2 cellular contexts compared by ENCODE assay signal in the genomic region with DNA sequence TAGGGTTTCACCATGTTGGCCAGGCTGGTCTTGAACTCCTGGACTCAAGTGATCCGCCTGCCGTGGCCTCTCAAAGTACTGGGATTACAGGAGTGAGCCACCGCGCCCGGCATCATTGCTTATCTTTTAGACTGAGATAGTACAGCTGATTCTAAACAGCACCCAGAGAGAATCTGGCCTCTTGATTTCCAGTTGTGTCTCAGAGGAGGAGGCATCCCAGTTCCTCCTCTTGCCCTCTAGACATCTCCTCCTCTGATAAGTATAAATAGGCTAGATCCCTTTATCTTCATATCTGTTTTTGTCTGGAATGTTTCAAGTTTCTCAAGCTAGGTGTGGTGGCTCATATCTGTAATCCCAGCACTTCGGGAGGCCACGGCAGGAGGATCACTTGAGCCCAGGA.
TF ChIP-seq lines count a peak whose summit lies in the region.

No MANE protein-coding gene starts in this region.

TF ChIP-seq in SK-N-SH, 30 proteins besides CTCF, POLR2A, EP300 and RAD21 (continued from another document):
- TF ChIP-seq, protein P1, sequence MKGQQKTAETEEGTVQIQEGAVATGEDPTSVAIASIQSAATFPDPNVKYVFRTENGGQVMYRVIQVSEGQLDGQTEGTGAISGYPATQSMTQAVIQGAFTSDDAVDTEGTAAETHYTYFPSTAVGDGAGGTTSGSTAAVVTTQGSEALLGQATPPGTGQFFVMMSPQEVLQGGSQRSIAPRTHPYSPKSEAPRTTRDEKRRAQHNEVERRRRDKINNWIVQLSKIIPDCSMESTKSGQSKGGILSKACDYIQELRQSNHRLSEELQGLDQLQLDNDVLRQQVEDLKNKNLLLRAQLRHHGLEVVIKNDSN (IDR thresholded peaks at IDR 0.05; ENCODE audit: borderline replicate concordance, low read depth) = no peak
- TF ChIP-seq ZBTB33 (IDR thresholded peaks at IDR 0.05; ENCODE audit: borderline replicate concordance, low read depth) = no peak
- no peak for TF ChIP-seq RFX5 (IDR thresholded peaks at IDR 0.05; ENCODE audit: low read length)
- TF ChIP-seq SMC3 (IDR thresholded peaks at IDR 0.05; ENCODE audit: low read depth, low read length) = no peak
- TF ChIP-seq YY1 (IDR thresholded peaks at IDR 0.05; ENCODE audit: low read depth) = no peak
- no peak for TF ChIP-seq TCF12 (IDR thresholded peaks at IDR 0.05)
- TF ChIP-seq, protein P2, sequence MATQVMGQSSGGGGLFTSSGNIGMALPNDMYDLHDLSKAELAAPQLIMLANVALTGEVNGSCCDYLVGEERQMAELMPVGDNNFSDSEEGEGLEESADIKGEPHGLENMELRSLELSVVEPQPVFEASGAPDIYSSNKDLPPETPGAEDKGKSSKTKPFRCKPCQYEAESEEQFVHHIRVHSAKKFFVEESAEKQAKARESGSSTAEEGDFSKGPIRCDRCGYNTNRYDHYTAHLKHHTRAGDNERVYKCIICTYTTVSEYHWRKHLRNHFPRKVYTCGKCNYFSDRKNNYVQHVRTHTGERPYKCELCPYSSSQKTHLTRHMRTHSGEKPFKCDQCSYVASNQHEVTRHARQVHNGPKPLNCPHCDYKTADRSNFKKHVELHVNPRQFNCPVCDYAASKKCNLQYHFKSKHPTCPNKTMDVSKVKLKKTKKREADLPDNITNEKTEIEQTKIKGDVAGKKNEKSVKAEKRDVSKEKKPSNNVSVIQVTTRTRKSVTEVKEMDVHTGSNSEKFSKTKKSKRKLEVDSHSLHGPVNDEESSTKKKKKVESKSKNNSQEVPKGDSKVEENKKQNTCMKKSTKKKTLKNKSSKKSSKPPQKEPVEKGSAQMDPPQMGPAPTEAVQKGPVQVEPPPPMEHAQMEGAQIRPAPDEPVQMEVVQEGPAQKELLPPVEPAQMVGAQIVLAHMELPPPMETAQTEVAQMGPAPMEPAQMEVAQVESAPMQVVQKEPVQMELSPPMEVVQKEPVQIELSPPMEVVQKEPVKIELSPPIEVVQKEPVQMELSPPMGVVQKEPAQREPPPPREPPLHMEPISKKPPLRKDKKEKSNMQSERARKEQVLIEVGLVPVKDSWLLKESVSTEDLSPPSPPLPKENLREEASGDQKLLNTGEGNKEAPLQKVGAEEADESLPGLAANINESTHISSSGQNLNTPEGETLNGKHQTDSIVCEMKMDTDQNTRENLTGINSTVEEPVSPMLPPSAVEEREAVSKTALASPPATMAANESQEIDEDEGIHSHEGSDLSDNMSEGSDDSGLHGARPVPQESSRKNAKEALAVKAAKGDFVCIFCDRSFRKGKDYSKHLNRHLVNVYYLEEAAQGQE (IDR thresholded peaks at IDR 0.05; ENCODE audit: low read depth, low read length) = no peak
- TF ChIP-seq FOXM1 (IDR thresholded peaks at IDR 0.05; ENCODE audit: low read depth) = no peak
- no peak for TF ChIP-seq CHD2 (IDR thresholded peaks at IDR 0.05; ENCODE audit: low read length, partially characterized antibody)

TF ChIP-seq in SK-N-SH treated with all-trans-retinoic acid at 6 μM for 48 hours, 23 proteins besides CTCF, POLR2A, EP300 and RAD21 (continued from another document):
- TF ChIP-seq RARB (CRISPR knock-in tag; IDR thresholded peaks at IDR 0.05) (no peak), ZNF8 (CRISPR knock-in tag; IDR thresholded peaks at IDR 0.05) (no peak)
